ENCODE assay signal across 8 cellular contexts in genomic region chr6:41504526-41505021, GRCh38. TPM values are rescaled to one million over a fixed set of nuclear protein-coding genes. Genes with fewer than 3 reads are reported as not detected.
DNase-seq lines count a peak whose midpoint lies in the region; ATAC-seq, FAIRE-seq and TF ChIP-seq lines count a peak whose summit lies in the region.

No MANE protein-coding gene starts in this region.

- peaks cover 5% of the 10 kb centered on the region for H3K4me1 Mint-ChIP-seq in activated CD8-positive, alpha-beta memory T cell treated with anti-CD3 and anti-CD28 coated beads, Interleukin-2, amount 10 ng/mL, durations not matched to agents 7 days and 5 days
- H3K4me1 Mint-ChIP-seq in WTC11 = peaks cover 29% of the 10 kb centered on the region

- TF ChIP-seq CTCF in WTC11 (IDR thresholded peaks at IDR 0.05) = no peak

- ATAC-seq in activated CD8-positive, alpha-beta memory T cell treated with anti-CD3 and anti-CD28 coated beads, Interleukin-2, amount 10 ng/mL, durations not matched to agents 7 days and 5 days = no peak
- ATAC-seq in WTC11 (no peak), GM19455 (IDR thresholded peaks at IDR 0.05; ENCODE audit: unreplicated experiment) (no peak)

- peaks cover 59% of the 10 kb centered on the region for H3K27me3 ChIP-seq in thymus (ENCODE audit: control insufficient read depth, insufficient read depth)

- H3K9me3 ChIP-seq in thymus (ENCODE audit: control insufficient read depth) = no peaks in the 10 kb centered on the region

- H3K27me3 Mint-ChIP-seq in activated CD8-positive, alpha-beta memory T cell treated with anti-CD3 and anti-CD28 coated beads, Interleukin-2, amount 10 ng/mL, durations not matched to agents 7 days and 5 days = peaks cover 66% of the 10 kb centered on the region
- peaks cover 92% of the 10 kb centered on the region for H3K27me3 Mint-ChIP-seq in WTC11 (ENCODE audit: low read depth)

- no peaks in the 10 kb centered on the region for H3K36me3 ChIP-seq in thymus (ENCODE audit: control insufficient read depth, insufficient read depth)

- POLR2A ChIA-PET in WTC11 (lab: Charles Lee) = no interaction called here

- CTCF ChIA-PET in activated CD8-positive, alpha-beta memory T cell treated with anti-CD3 and anti-CD28 coated beads, Interleukin-2, amount 10 ng/mL, durations not matched to agents 7 days and 5 days (lab: Charles Lee) = no interaction called here
- CTCF ChIA-PET in WTC11 (lab: Charles Lee) = interaction anchor here (0.6 to 2.4 kb wide), 6 partner anchors 9 to 654 kb away, joined by 3 to 13 read pairs (median 4); no protein-coding TSS in a partner anchor

- no peak for DNase-seq in activated CD8-positive, alpha-beta memory T cell treated with anti-CD3 and anti-CD28 coated beads, Interleukin-2, amount 10 ng/mL, durations not matched to agents 7 days and 5 days
- DNase-seq in activated CD8-positive, alpha-beta memory T cell treated with anti-CD3 and anti-CD28 coated beads, Interleukin-2, amount 50 U/mL, for 4 hours = no peak
- DNase-seq in WTC11 (ENCODE audit: low spot score) (no peak), kidney glomerular epithelial cell (lab: John Stamatoyannopoulos, UW) (peak; percentile 16), RCC 7860 (ENCODE audit: low spot score) (no peak), amniotic stem cell (lab: John Stamatoyannopoulos, UW) (no peak)

- H3K36me3 Mint-ChIP-seq in activated CD8-positive, alpha-beta memory T cell treated with anti-CD3 and anti-CD28 coated beads, Interleukin-2, amount 10 ng/mL, durations not matched to agents 7 days and 5 days = no peaks in the 10 kb centered on the region
- no peaks in the 10 kb centered on the region for H3K36me3 Mint-ChIP-seq in WTC11

- H3K4me3 ChIP-seq in thymus (ENCODE audit: low read length) = no peak overlapping the region

- 4% methylated on average over 18 of the region's 18 CpGs for WGBS in thymus

- H3K9me3 Mint-ChIP-seq in activated CD8-positive, alpha-beta memory T cell treated with anti-CD3 and anti-CD28 coated beads, Interleukin-2, amount 10 ng/mL, durations not matched to agents 7 days and 5 days (ENCODE audit: low read depth) = no peaks in the 10 kb centered on the region
- H3K9me3 Mint-ChIP-seq in WTC11 = no peaks in the 10 kb centered on the region

- peak overlapping the region; percentile 25 for H3K4me3 Mint-ChIP-seq in activated CD8-positive, alpha-beta memory T cell treated with anti-CD3 and anti-CD28 coated beads, Interleukin-2, amount 10 ng/mL, durations not matched to agents 7 days and 5 days
- peak overlapping the region; percentile 69 for H3K4me3 Mint-ChIP-seq in WTC11

- H3K27ac ChIP-seq in thymus (ENCODE audit: low read depth) = peak overlapping the region; percentile 79

- FAIRE-seq in RCC 7860 (lab: Jason Lieb, UNC) = no peak

- no peaks in the 10 kb centered on the region for H3K4me1 ChIP-seq in thymus (ENCODE audit: control insufficient read depth, insufficient read depth, low read length)

- H3K27ac Mint-ChIP-seq in activated CD8-positive, alpha-beta memory T cell treated with anti-CD3 and anti-CD28 coated beads, Interleukin-2, amount 10 ng/mL, durations not matched to agents 7 days and 5 days = no peak overlapping the region
- H3K27ac Mint-ChIP-seq in WTC11 = 0 out of 2 replicates have a peak overlapping the region, but pooled peaks have one; percentile 13

TF ChIP-seq in WTC11, 78 proteins besides CTCF, POLR2A, EP300 and RAD21 (continues in another document):
- TF ChIP-seq NFE2L1 (CRISPR knock-in tag; IDR thresholded peaks at IDR 0.05) (no peak), ATF1 (CRISPR knock-in tag; IDR thresholded peaks at IDR 0.05) (no peak), ZMAT4 (CRISPR knock-in tag; IDR thresholded peaks at IDR 0.05) (no peak), TP53 (CRISPR knock-in tag; IDR thresholded peaks at IDR 0.05) (no peak), KAT7 (CRISPR knock-in tag; IDR thresholded peaks at IDR 0.05; ENCODE audit: borderline replicate concordance) (no peak), ZNF423 (CRISPR knock-in tag; IDR thresholded peaks at IDR 0.05) (no peak), JUN (CRISPR knock-in tag; IDR thresholded peaks at IDR 0.05) (no peak), CDX4 (CRISPR knock-in tag; IDR thresholded peaks at IDR 0.05; ENCODE audit: borderline replicate concordance) (no peak), USF2 (CRISPR knock-in tag; IDR thresholded peaks at IDR 0.05) (no peak), RORB (CRISPR knock-in tag; IDR thresholded peaks at IDR 0.05) (no peak), ZBTB21 (CRISPR knock-in tag; IDR thresholded peaks at IDR 0.05; ENCODE audit: borderline replicate concordance) (no peak), SOX15 (CRISPR knock-in tag; IDR thresholded peaks at IDR 0.05) (no peak), E2F5 (CRISPR knock-in tag; IDR thresholded peaks at IDR 0.05) (no peak), ZNF425 (CRISPR knock-in tag; conservative IDR thresholded peaks at IDR 0.05) (no peak), ESRRA (CRISPR knock-in tag; IDR thresholded peaks at IDR 0.05; ENCODE audit: borderline replicate concordance) (no peak), FOXP1 (CRISPR knock-in tag; IDR thresholded peaks at IDR 0.05; ENCODE audit: borderline replicate concordance) (no peak), FOXK1 (CRISPR knock-in tag; IDR thresholded peaks at IDR 0.05) (no peak)

RNA-seq across cellular contexts. Expression of gene FOXP4, which starts 41.6 kb away (rescaled TPM):
- total RNA-seq in activated CD8-positive, alpha-beta memory T cell treated with anti-CD3 and anti-CD28 coated beads, Interleukin-2, amount 10 ng/mL, durations not matched to agents 7 days and 5 days = 1 to 10 TPM; 6.5 to 7.7 TPM
- total RNA-seq in WTC11 (2021) = 19.5 to 36.6 TPM (median 19.8 TPM) in 3 replicates
- 15.0 TPM for polyA plus RNA-seq in thymus
